14 cellular contexts compared by ENCODE assay signal in genomic region chr22:19731361-19731725, GRCh38. TPM values are rescaled to one million over a fixed set of nuclear protein-coding genes. Genes with fewer than 3 reads are reported as not detected.
A peak's percentile ranks its signal among the peaks of the same experiment; 100 is the strongest.
DNase-seq lines count a peak whose midpoint lies in the region; ATAC-seq and TF ChIP-seq lines count a peak whose summit lies in the region.
"Had no signal": no experiment of that assay in that cellular context is flagged by ENCODE, and none has a peak within 500 bp of the region (broad histone marks: within the 10 kb centered on the region; RNA-seq: fewer than 3 reads in every experiment).

No MANE protein-coding gene starts in this region.

- in situ Hi-C loops in KBM-7 (cut with MboI; ENCODE audit: low pct_unique_long_range_greater_than_20kb, low sequenced_read_pairs) = no loop called here

- H3K36me3 Mint-ChIP-seq in CD4-positive, alpha-beta T cell (ENCODE audit: low read depth) = no peaks in the 10 kb centered on the region
- peaks cover 2% of the 10 kb centered on the region; the same call in 1 of the 3 replicates for H3K36me3 Mint-ChIP-seq in GM23338 (ENCODE audit: low read depth)
- no peaks in the 10 kb centered on the region for H3K36me3 Mint-ChIP-seq in activated CD4-positive, alpha-beta T cell treated with anti-CD3 and anti-CD28 coated beads for 36 hours (ENCODE audit: low read depth)
- H3K36me3 Mint-ChIP-seq in activated T-helper 1 cell treated with anti-CD3 and anti-CD28 coated beads, Interleukin-12 subunit alpha, Interleukin-12 subunit beta, Interleukin-2, Interleukin-4 antibody, amounts not matched to agents 30 ng/mL and 10 ng/mL and 1 ng/mL, durations not matched to agents 14 hours and 24 hours and 36 hours (ENCODE audit: low read depth) = no peaks in the 10 kb centered on the region
- H3K36me3 Mint-ChIP-seq: activated naive CD4-positive, alpha-beta T cell treated with anti-CD3 and anti-CD28 coated beads, Interleukin-2, amount 50 U/mL, for 72 hours; IgD-negative memory B cell had no signal

- CTCF ChIA-PET in CD4-positive, alpha-beta T cell (lab: Charles Lee) = interaction anchor here (1.1 to 3.8 kb wide), 19 partner anchors 9 to 217 kb away, joined by 3 to 69 read pairs (median 5); partner anchors contain the start of genes GNB1L and RTL10
- CTCF ChIA-PET in PC-3 (lab: Charles Lee) = interaction anchor here (1.1 kb wide), 1 partner anchor 25 kb away, joined by 6 read pairs; no protein-coding TSS in a partner anchor
- CTCF ChIA-PET in activated CD4-positive, alpha-beta T cell treated with anti-CD3 and anti-CD28 coated beads for 36 hours (lab: Charles Lee) = interaction anchor here (0.7 to 5.3 kb wide), 21 partner anchors 16 to 432 kb away, joined by 3 to 83 read pairs (median 5); no protein-coding TSS in a partner anchor

- H3K9me2 ChIP-seq in GM23338 (ENCODE audit: insufficient read depth) = no peaks in the 10 kb centered on the region
- H3K9me2 ChIP-seq in PC-3 (replicated peaks; ENCODE audit: low read length) = no peaks in the 10 kb centered on the region

- intact Hi-C loops in CD4-positive, alpha-beta T cell (cut with DNase I, micrococcal nuclease) = loop anchor here (2.0 kb wide), 2 partner anchors 25 to 215 kb away; no protein-coding TSS in a partner anchor
- intact Hi-C loops in PC-3 (cut with micrococcal nuclease) = no loop called here
- intact Hi-C loops in activated CD4-positive, alpha-beta T cell treated with anti-CD3 and anti-CD28 coated beads for 36 hours (cut with DNase I, micrococcal nuclease) = loop anchor here (2.0 to 5.0 kb wide), 5 partner anchors 35 to 286 kb away; partner anchors contain the start of genes ARVCF (in 1 of the 2), GNB1L (in 1 of the 2) and RTL10 (in 1 of the 2)
- intact Hi-C loops in activated T-helper 1 cell treated with anti-CD3 and anti-CD28 coated beads, Interleukin-12 subunit alpha, Interleukin-12 subunit beta, Interleukin-2, Interleukin-4 antibody, amounts not matched to agents 30 ng/mL and 10 ng/mL and 1 ng/mL, durations not matched to agents 14 hours and 24 hours and 36 hours (cut with micrococcal nuclease) = loop anchor here (5.0 kb wide), 1 partner anchor 161 kb away; no protein-coding TSS in a partner anchor

- POLR2A ChIA-PET in CD4-positive, alpha-beta T cell (lab: Charles Lee) = interaction anchor here (1.1 to 2.2 kb wide), 2 partner anchors 161 to 180 kb away, joined by 3 to 9 read pairs; no protein-coding TSS in a partner anchor
- POLR2A ChIA-PET in PC-3 (lab: Charles Lee; ENCODE audit: unreplicated experiment) = no interaction called here
- POLR2A ChIA-PET in activated CD4-positive, alpha-beta T cell treated with anti-CD3 and anti-CD28 coated beads for 36 hours (lab: Charles Lee) = no interaction called here

- H3K4me3 Mint-ChIP-seq in CD4-positive, alpha-beta T cell = peak overlapping the region; percentile 89
- no peak overlapping the region for H3K4me3 Mint-ChIP-seq in GM23338
- no peak overlapping the region for H3K4me3 Mint-ChIP-seq in activated CD4-positive, alpha-beta T cell treated with anti-CD3 and anti-CD28 coated beads for 36 hours
- H3K4me3 Mint-ChIP-seq in activated T-helper 1 cell treated with anti-CD3 and anti-CD28 coated beads, Interleukin-12 subunit alpha, Interleukin-12 subunit beta, Interleukin-2, Interleukin-4 antibody, amounts not matched to agents 30 ng/mL and 10 ng/mL and 1 ng/mL, durations not matched to agents 14 hours and 24 hours and 36 hours = no peak overlapping the region

- H4K20me1 ChIP-seq in GM23338 (replicated peaks; ENCODE audit: insufficient read depth) (no peaks in the 10 kb centered on the region), PC-3 (ENCODE audit: low read length) (no peaks in the 10 kb centered on the region), osteoblast (ENCODE audit: insufficient read depth, low read length) (no peaks in the 10 kb centered on the region)

- no peaks in the 10 kb centered on the region for H3K27me3 Mint-ChIP-seq in CD4-positive, alpha-beta T cell
- peaks cover 57% of the 10 kb centered on the region for H3K27me3 Mint-ChIP-seq in GM23338 (ENCODE audit: insufficient read depth, low read depth, poor library complexity)
- H3K27me3 Mint-ChIP-seq in activated CD4-positive, alpha-beta T cell treated with anti-CD3 and anti-CD28 coated beads for 36 hours = no peaks in the 10 kb centered on the region
- H3K27me3 Mint-ChIP-seq in activated T-helper 1 cell treated with anti-CD3 and anti-CD28 coated beads, Interleukin-12 subunit alpha, Interleukin-12 subunit beta, Interleukin-2, Interleukin-4 antibody, amounts not matched to agents 30 ng/mL and 10 ng/mL and 1 ng/mL, durations not matched to agents 14 hours and 24 hours and 36 hours (ENCODE audit: insufficient read depth) = no peaks in the 10 kb centered on the region

- no peaks in the 10 kb centered on the region for H3K36me3 ChIP-seq in GM23338 (ENCODE audit: insufficient read depth)
- no peaks in the 10 kb centered on the region for H3K36me3 ChIP-seq in PC-3 (ENCODE audit: low read depth, low read length)
- no peaks in the 10 kb centered on the region for H3K36me3 ChIP-seq in osteoblast (ENCODE audit: insufficient read depth, low read length)
- H3K36me3 ChIP-seq: ascending aorta, ovary, suprapubic skin had no signal

- H3F3A ChIP-seq in GM23338 (replicated peaks; ENCODE audit: low read depth) (no peaks in the 10 kb centered on the region), PC-3 (ENCODE audit: low read length, unreplicated experiment) (no peaks in the 10 kb centered on the region)

- H3K27ac ChIP-seq in CD4-positive, alpha-beta T cell (ENCODE audit: low read depth, low read length) = no peak overlapping the region
- H3K27ac ChIP-seq in GM23338 (ENCODE audit: low read depth) (no peak overlapping the region), PC-3 (ENCODE audit: low read length) (no peak overlapping the region), osteoblast (ENCODE audit: low read depth, low read length) (no peak overlapping the region)
- H3K27ac ChIP-seq: ascending aorta, ovary, suprapubic skin had no signal

- DNase-seq in CD4-positive, alpha-beta T cell = no peak
- no peak for DNase-seq in GM23338 (ENCODE audit: low spot score)
- no peak for DNase-seq in PC-3
- DNase-seq in osteoblast (ENCODE audit: insufficient read length, low spot score, missing footprints) = no peak
- no peak for DNase-seq in KBM-7
- DNase-seq in activated CD4-positive, alpha-beta T cell treated with anti-CD3 and anti-CD28 coated beads for 36 hours = no peak
- DNase-seq in activated T-helper 1 cell treated with anti-CD3 and anti-CD28 coated beads, Interleukin-12 subunit alpha, Interleukin-12 subunit beta, Interleukin-2, Interleukin-4 antibody, amounts not matched to agents 30 ng/mL and 10 ng/mL and 1 ng/mL, durations not matched to agents 14 hours and 24 hours and 36 hours (ENCODE audit: low spot score) = no peak
- DNase-seq: NCI-H748 treated with DMSO at 0.1 percent for 48 hours had no signal

- no peaks in the 10 kb centered on the region for H3K4me1 Mint-ChIP-seq in CD4-positive, alpha-beta T cell (ENCODE audit: low read depth)
- H3K4me1 Mint-ChIP-seq in GM23338 = peaks cover 9% of the 10 kb centered on the region; the same call in 2 of the 3 replicates
- no peaks in the 10 kb centered on the region for H3K4me1 Mint-ChIP-seq in activated CD4-positive, alpha-beta T cell treated with anti-CD3 and anti-CD28 coated beads for 36 hours
- H3K4me1 Mint-ChIP-seq in activated T-helper 1 cell treated with anti-CD3 and anti-CD28 coated beads, Interleukin-12 subunit alpha, Interleukin-12 subunit beta, Interleukin-2, Interleukin-4 antibody, amounts not matched to agents 30 ng/mL and 10 ng/mL and 1 ng/mL, durations not matched to agents 14 hours and 24 hours and 36 hours (ENCODE audit: low read depth) = no peaks in the 10 kb centered on the region

- no peak for TF ChIP-seq CTCF in CD4-positive, alpha-beta T cell (IDR thresholded peaks at IDR 0.05)
- TF ChIP-seq CTCF in GM23338 (conservative IDR thresholded peaks at IDR 0.05; ENCODE audit: low read depth in 2 of 2) = no peak
- TF ChIP-seq CTCF in PC-3 (conservative IDR thresholded peaks at IDR 0.05; ENCODE audit: low read depth, low read length) = no peak
- no peak for TF ChIP-seq CTCF in osteoblast (IDR thresholded peaks at IDR 0.05; ENCODE audit: extremely low read depth, low read depth, low read length)

- peak overlapping the region; percentile 84 for H3K4me2 ChIP-seq in GM23338
- 0 out of 2 replicates have a peak overlapping the region, but pooled peaks have one; percentile 92 for H3K4me2 ChIP-seq in PC-3 (ENCODE audit: low read length)
- peak overlapping the region; percentile 84 for H3K4me2 ChIP-seq in osteoblast (ENCODE audit: insufficient read depth, low read length)

- no peaks in the 10 kb centered on the region for H3K9me3 Mint-ChIP-seq in CD4-positive, alpha-beta T cell
- peaks cover 9% of the 10 kb centered on the region; the same call in 2 of the 3 replicates for H3K9me3 Mint-ChIP-seq in GM23338
- no peaks in the 10 kb centered on the region for H3K9me3 Mint-ChIP-seq in activated CD4-positive, alpha-beta T cell treated with anti-CD3 and anti-CD28 coated beads for 36 hours (ENCODE audit: low read depth)
- H3K9me3 Mint-ChIP-seq in activated T-helper 1 cell treated with anti-CD3 and anti-CD28 coated beads, Interleukin-12 subunit alpha, Interleukin-12 subunit beta, Interleukin-2, Interleukin-4 antibody, amounts not matched to agents 30 ng/mL and 10 ng/mL and 1 ng/mL, durations not matched to agents 14 hours and 24 hours and 36 hours = no peaks in the 10 kb centered on the region
- H3K9me3 Mint-ChIP-seq: activated naive CD4-positive, alpha-beta T cell treated with anti-CD3 and anti-CD28 coated beads, Interleukin-2, amount 50 U/mL, for 72 hours; central memory CD8-positive, alpha-beta T cell; IgD-negative memory B cell had no signal

- no TSS peak for BruUV-seq in PC-3 (replicated peaks; lab: Mats Ljungman, UMichigan)

- ATAC-seq in CD4-positive, alpha-beta T cell (ENCODE audit: poor library complexity) = no peak
- ATAC-seq in GM23338 (no peak), PC-3 (no peak)
- ATAC-seq in activated CD4-positive, alpha-beta T cell treated with anti-CD3 and anti-CD28 coated beads for 36 hours = no peak

- H3K4me3 ChIP-seq in GM23338 = peak overlapping the region; percentile 59; the same call in 1 of the 2 replicates
- no peak overlapping the region for H3K4me3 ChIP-seq in PC-3 (ENCODE audit: low read length)
- peak overlapping the region; percentile 73 for H3K4me3 ChIP-seq in osteoblast (ENCODE audit: insufficient read depth, low read length)
- H3K4me3 ChIP-seq: ovary had no signal

- H3K27ac Mint-ChIP-seq in CD4-positive, alpha-beta T cell = no peak overlapping the region
- no peak overlapping the region for H3K27ac Mint-ChIP-seq in GM23338
- no peak overlapping the region for H3K27ac Mint-ChIP-seq in activated CD4-positive, alpha-beta T cell treated with anti-CD3 and anti-CD28 coated beads for 36 hours
- H3K27ac Mint-ChIP-seq in activated T-helper 1 cell treated with anti-CD3 and anti-CD28 coated beads, Interleukin-12 subunit alpha, Interleukin-12 subunit beta, Interleukin-2, Interleukin-4 antibody, amounts not matched to agents 30 ng/mL and 10 ng/mL and 1 ng/mL, durations not matched to agents 14 hours and 24 hours and 36 hours = no peak overlapping the region
- H3K27ac Mint-ChIP-seq: IgD-negative memory B cell had no signal

- H2AFZ ChIP-seq in GM23338 (no peak overlapping the region), PC-3 (ENCODE audit: low read length) (no peak overlapping the region), osteoblast (ENCODE audit: low read length) (no peak overlapping the region)

- H3K27me3 ChIP-seq in CD4-positive, alpha-beta T cell (ENCODE audit: control insufficient read depth, insufficient read depth, low read length) = no peaks in the 10 kb centered on the region
- H3K27me3 ChIP-seq in GM23338 (ENCODE audit: insufficient read depth) (peaks cover 13% of the 10 kb centered on the region), PC-3 (ENCODE audit: low read length) (no peaks in the 10 kb centered on the region), osteoblast (ENCODE audit: insufficient read depth, low read length) (no peaks in the 10 kb centered on the region)
- H3K27me3 ChIP-seq: ascending aorta, ovary had no signal

- H3K9me3 ChIP-seq in CD4-positive, alpha-beta T cell (ENCODE audit: control insufficient read depth, low read length) = no peaks in the 10 kb centered on the region
- H3K9me3 ChIP-seq in PC-3 (ENCODE audit: low read length) = no peaks in the 10 kb centered on the region
- H3K9me3 ChIP-seq in osteoblast (ENCODE audit: low read depth, low read length) = no peaks in the 10 kb centered on the region
- H3K9me3 ChIP-seq: ascending aorta, ovary, suprapubic skin had no signal

- H3K9ac ChIP-seq in PC-3 (ENCODE audit: low read length) = no peak overlapping the region

- H3K79me2 ChIP-seq in GM23338 (replicated peaks; ENCODE audit: insufficient read depth) = no peaks in the 10 kb centered on the region
- H3K79me2 ChIP-seq in PC-3 (ENCODE audit: low read length) = no peaks in the 10 kb centered on the region
- no peaks in the 10 kb centered on the region for H3K79me2 ChIP-seq in osteoblast (ENCODE audit: insufficient read depth, low read length)

- no peaks in the 10 kb centered on the region; the same call in 1 of the 2 replicates for H3K4me1 ChIP-seq in GM23338 (ENCODE audit: insufficient read depth)
- no peaks in the 10 kb centered on the region for H3K4me1 ChIP-seq in PC-3 (ENCODE audit: insufficient read depth, low read length)
- H3K4me1 ChIP-seq in osteoblast (ENCODE audit: insufficient read depth, low read length) = no peaks in the 10 kb centered on the region

RNA-seq across cellular contexts. Expression of gene GP1BB, which starts 8.0 kb away (rescaled TPM):
- total RNA-seq in CD4-positive, alpha-beta T cell = under 1 TPM in 1 of 2 experiments, not detected in 1; 0.22 TPM
- 1.3 TPM in 1 of 2 replicates, not detected in the other for total RNA-seq in GM23338 (2014; rRNA removed; shearing (Covaris generic))
- polyA plus RNA-seq in GM23338 (2016; fragmentation: Nextera tagmentation; extraction: Ambion mirVana) = 0.53 and 1.1 TPM in 2 replicates
- total RNA-seq in PC-3 (2014; rRNA removed) = 0.80 and 5.9 TPM in 2 replicates
- total RNA-seq in osteoblast = 0.88 and 1.8 TPM in 2 replicates
- total RNA-seq in activated CD4-positive, alpha-beta T cell treated with anti-CD3 and anti-CD28 coated beads for 36 hours = not detected
- not detected in 2 replicates for total RNA-seq in activated T-helper 1 cell treated with anti-CD3 and anti-CD28 coated beads, Interleukin-12 subunit alpha, Interleukin-12 subunit beta, Interleukin-2, Interleukin-4 antibody, amounts not matched to agents 30 ng/mL and 10 ng/mL and 1 ng/mL, durations not matched to agents 14 hours and 24 hours and 36 hours
- total RNA-seq: activated naive CD4-positive, alpha-beta T cell treated with anti-CD3 and anti-CD28 coated beads, Interleukin-2, amount 50 U/mL, for 72 hours had no signal

RNA-seq across cellular contexts. Expression of gene SEPTIN5, which starts 17.0 kb away (rescaled TPM):
- under 1 TPM; 0.71 to 0.75 TPM for total RNA-seq in CD4-positive, alpha-beta T cell
- total RNA-seq in GM23338 (2014; rRNA removed; shearing (Covaris generic)) = 7.7 and 17.2 TPM in 2 replicates
- polyA plus RNA-seq in GM23338 (2016; fragmentation: Nextera tagmentation; extraction: Ambion mirVana) = 4.3 and 5.6 TPM in 2 replicates
- total RNA-seq in PC-3 (2014; rRNA removed) (26.3 and 27.5 TPM in 2 replicates), osteoblast (11.2 and 14.5 TPM in 2 replicates)
- total RNA-seq in activated CD4-positive, alpha-beta T cell treated with anti-CD3 and anti-CD28 coated beads for 36 hours = 1 to 10 TPM in 1 of 2 experiments, under 1 TPM in 1; 0.94 to 1.5 TPM
- 0.98 and 1.3 TPM in 2 replicates for total RNA-seq in activated T-helper 1 cell treated with anti-CD3 and anti-CD28 coated beads, Interleukin-12 subunit alpha, Interleukin-12 subunit beta, Interleukin-2, Interleukin-4 antibody, amounts not matched to agents 30 ng/mL and 10 ng/mL and 1 ng/mL, durations not matched to agents 14 hours and 24 hours and 36 hours

RNA-seq across cellular contexts. Expression of gene TBX1, which starts 29.2 kb away (rescaled TPM):
- not detected for total RNA-seq in CD4-positive, alpha-beta T cell
- total RNA-seq in GM23338 (2014; rRNA removed; shearing (Covaris generic)) = 0.23 and 0.66 TPM in 2 replicates
- 0.19 TPM in 2 replicates for polyA plus RNA-seq in GM23338 (2016; fragmentation: Nextera tagmentation; extraction: Ambion mirVana)
- total RNA-seq in PC-3 (2014; rRNA removed) (15.9 and 18.6 TPM in 2 replicates), osteoblast (under 0.01 TPM in 1 of 2 replicates, not detected in the other)
- total RNA-seq in activated CD4-positive, alpha-beta T cell treated with anti-CD3 and anti-CD28 coated beads for 36 hours = not detected
- total RNA-seq in activated T-helper 1 cell treated with anti-CD3 and anti-CD28 coated beads, Interleukin-12 subunit alpha, Interleukin-12 subunit beta, Interleukin-2, Interleukin-4 antibody, amounts not matched to agents 30 ng/mL and 10 ng/mL and 1 ng/mL, durations not matched to agents 14 hours and 24 hours and 36 hours = 0.29 and 0.56 TPM in 2 replicates
- total RNA-seq: activated naive CD4-positive, alpha-beta T cell treated with anti-CD3 and anti-CD28 coated beads, Interleukin-2, amount 50 U/mL, for 72 hours; ascending aorta had no signal
- polyA plus RNA-seq: IgD-negative memory B cell had no signal

Comparison
In these comparisons a context has a peak if more than half of its experiments do, and no peak if none do; other contexts are left out.
1. RNA of gene TBX1, which starts 29.2 kb away (total RNA-seq): 15.9 to 18.6 TPM in PC-3; 0.23 to 0.66 TPM in GM23338, 0.29 to 0.56 TPM in activated T-helper 1 cell treated with anti-CD3 and anti-CD28 coated beads, Interleukin-12 subunit alpha, Interleukin-12 subunit beta, Interleukin-2, Interleukin-4 antibody, amounts not matched to agents 30 ng/mL and 10 ng/mL and 1 ng/mL, durations not matched to agents 14 hours and 24 hours and 36 hours, not detected in CD4-positive, alpha-beta T cell, under 0.01 TPM in osteoblast and not detected in activated CD4-positive, alpha-beta T cell treated with anti-CD3 and anti-CD28 coated beads for 36 hours; every median in the first group is over 10 times any median in the second.
2. Peak in every context shown above with its lines, with median percentiles within 50 percentile points of each other: H3K4me2 ChIP-seq.